In genomic region chr2:88950010-88950409, GRCh38 we compare ENCODE assay signal across 12 cellular contexts.
DNase-seq lines count a peak whose midpoint lies in the region; ATAC-seq and TF ChIP-seq lines count a peak whose summit lies in the region.
"Had no signal": no experiment of that assay in that cellular context is flagged by ENCODE, and none has a peak within 500 bp of the region (broad histone marks: within the 10 kb centered on the region; RNA-seq: fewer than 3 reads in every experiment).

No MANE protein-coding gene starts in this region.

- H3K4me1 ChIP-seq in SK-N-SH (ENCODE audit: control insufficient read depth in 1 of 2, insufficient read depth in 2 of 2, low read depth in 1 of 2, low read length in 1 of 2) (no peaks in the 10 kb centered on the region), MM.1S (ENCODE audit: low read length) (no peaks in the 10 kb centered on the region)
- H3K4me1 ChIP-seq: psoas muscle had no signal

- H3K36me3 Mint-ChIP-seq in progenitor cell of endocrine pancreas (ENCODE audit: insufficient read depth): no peaks in the 10 kb centered on the region

- H4K20me1 ChIP-seq in SK-N-SH (ENCODE audit: insufficient read depth): no peaks in the 10 kb centered on the region
- H4K20me1 ChIP-seq in MM.1S (ENCODE audit: insufficient read depth, low read length): no peaks in the 10 kb centered on the region

- 4% methylated on average over 2 of the region's 2 CpGs for WGBS in SK-N-SH (ENCODE audit: low lambda C conversion rate)

- no peaks in the 10 kb centered on the region for H3K36me3 ChIP-seq in SK-N-SH (replicated peaks in 1 of 2; ENCODE audit: control insufficient read depth in 1 of 2, insufficient read depth in 2 of 2, low read length in 1 of 2)
- no peaks in the 10 kb centered on the region for H3K36me3 ChIP-seq in MM.1S (replicated peaks; ENCODE audit: insufficient read depth, low read length)

- H3K4me3 Mint-ChIP-seq in progenitor cell of endocrine pancreas (ENCODE audit: low read depth): no peak overlapping the region

- H2AFZ ChIP-seq in SK-N-SH (ENCODE audit: low read depth): no peak overlapping the region
- no peak overlapping the region for H2AFZ ChIP-seq in MM.1S (ENCODE audit: low read length)

- H3K4me1 Mint-ChIP-seq in progenitor cell of endocrine pancreas (ENCODE audit: low read depth): no peaks in the 10 kb centered on the region

- no peak overlapping the region for H3K9ac ChIP-seq in SK-N-SH
- H3K9ac ChIP-seq in MM.1S (ENCODE audit: low read length): no peak overlapping the region

- H3K79me2 ChIP-seq in SK-N-SH (ENCODE audit: insufficient read depth) (no peaks in the 10 kb centered on the region), MM.1S (ENCODE audit: low read length) (no peaks in the 10 kb centered on the region)

- DNase-seq in SK-N-SH (no peak), MM.1S (peak; percentile 15), choroid plexus epithelial cell (ENCODE audit: low read depth) (peak; percentile 26), progenitor cell of endocrine pancreas (ENCODE audit: low spot score, unreplicated experiment) (no peak), superior temporal gyrus (ENCODE audit: extremely low spot score) (no peak), medulla oblongata (ENCODE audit: extremely low spot score) (no peak)
- DNase-seq: activated CD4-positive, alpha-beta T cell treated with anti-CD3 and anti-CD28 coated beads, Interleukin-2, amount 50 U/mL, for 48 hours; C1 segment of cervical spinal cord; left cardiac atrium; psoas muscle had no signal

- CTCF ChIA-PET in SK-N-SH (lab: Yijun Ruan, JAX): interaction anchor here (1.0 to 1.4 kb wide), 2 partner anchors 9 to 46 kb away, joined by 3 to 4 read pairs; no protein-coding TSS in a partner anchor

- ATAC-seq in SK-N-SH treated with all-trans-retinoic acid at 6 μM for 48 hours (no peak), GM21786 (IDR thresholded peaks at IDR 0.05; ENCODE audit: unreplicated experiment) (no peak)
- ATAC-seq: left cardiac atrium, psoas muscle had no signal

- POLR2A ChIA-PET in SK-N-SH (lab: Yijun Ruan, JAX): no interaction called here

- H3K4me2 ChIP-seq in SK-N-SH (no peak overlapping the region), MM.1S (ENCODE audit: low read depth, low read length) (no peak overlapping the region)

- no peaks in the 10 kb centered on the region for H3F3A ChIP-seq in SK-N-SH (replicated peaks; ENCODE audit: insufficient read depth)
- H3F3A ChIP-seq in MM.1S (ENCODE audit: insufficient read depth, low read length): no peaks in the 10 kb centered on the region

- H3K27ac ChIP-seq in SK-N-SH (ENCODE audit: low read depth in 2 of 2, low read length in 1 of 2) (no peak overlapping the region), MM.1S (ENCODE audit: low read length) (no peak overlapping the region)
- H3K27ac ChIP-seq: psoas muscle had no signal

- H3K27me3 Mint-ChIP-seq in progenitor cell of endocrine pancreas: peaks cover 8% of the 10 kb centered on the region

- H3K9me3 ChIP-seq in SK-N-SH: no peaks in the 10 kb centered on the region
- no peaks in the 10 kb centered on the region for H3K9me3 ChIP-seq in MM.1S (replicated peaks; ENCODE audit: insufficient read depth, low read length)
- H3K9me3 ChIP-seq: psoas muscle had no signal

- H3K9me2 ChIP-seq in SK-N-SH: no peaks in the 10 kb centered on the region
- no peaks in the 10 kb centered on the region for H3K9me2 ChIP-seq in MM.1S (replicated peaks; ENCODE audit: insufficient read depth, low read length)

- H3K27me3 ChIP-seq in SK-N-SH (ENCODE audit: insufficient read depth) (peaks cover 26% of the 10 kb centered on the region; the same call in 1 of the 2 replicates), MM.1S (replicated peaks; ENCODE audit: insufficient read depth, low read length) (no peaks in the 10 kb centered on the region)

- TF ChIP-seq CTCF in SK-N-SH (IDR thresholded peaks at IDR 0.05) (peak; percentile 46), MM.1S (IDR thresholded peaks at IDR 0.05; ENCODE audit: low read length) (peak; percentile 65), choroid plexus epithelial cell (conservative IDR thresholded peaks at IDR 0.05; ENCODE audit: low read depth, low read length) (peak; percentile 54), progenitor cell of endocrine pancreas (IDR thresholded peaks at IDR 0.05; ENCODE audit: unreplicated experiment) (peak; percentile 16)

- H3K4me3 ChIP-seq in SK-N-SH (ENCODE audit: low read depth in 2 of 2, low read length in 1 of 2): no peak overlapping the region
- H3K4me3 ChIP-seq in MM.1S (ENCODE audit: low read length): no peak overlapping the region
- no peak overlapping the region for H3K4me3 ChIP-seq in choroid plexus epithelial cell (ENCODE audit: low read depth, low read length)
- H3K4me3 ChIP-seq: psoas muscle had no signal

- H3K27ac Mint-ChIP-seq in progenitor cell of endocrine pancreas: no peak overlapping the region

- peak; percentile 11; the same call in 1 of the 2 replicates for TF ChIP-seq RAD21 in SK-N-SH (IDR thresholded peaks at IDR 0.05; ENCODE audit: low read length)

- no peak for TF ChIP-seq EP300 in SK-N-SH (IDR thresholded peaks at IDR 0.05; ENCODE audit: borderline replicate concordance in 1 of 2, low read depth in 1 of 2, low read length in 1 of 2)

- peaks cover 10% of the 10 kb centered on the region for H3K9me3 Mint-ChIP-seq in progenitor cell of endocrine pancreas (ENCODE audit: low read depth)

TF ChIP-seq in SK-N-SH, 30 proteins besides CTCF, POLR2A, EP300 and RAD21:
- no peak for TF ChIP-seq FOXM1 (IDR thresholded peaks at IDR 0.05; ENCODE audit: low read depth)
- no peak for TF ChIP-seq GATA2 (CRISPR knock-in tag; IDR thresholded peaks at IDR 0.05)
- TF ChIP-seq YY1 (IDR thresholded peaks at IDR 0.05; ENCODE audit: low read depth): no peak
- TF ChIP-seq ELF1 (IDR thresholded peaks at IDR 0.05): no peak
- no peak for TF ChIP-seq PBX3 (IDR thresholded peaks at IDR 0.05)

TF ChIP-seq in SK-N-SH treated with all-trans-retinoic acid at 6 μM for 48 hours, 23 proteins besides CTCF, POLR2A, EP300 and RAD21 (continues in another document):
- TF ChIP-seq ZFP3 (CRISPR knock-in tag; IDR thresholded peaks at IDR 0.05) (no peak), ISL1 (CRISPR knock-in tag; IDR thresholded peaks at IDR 0.05) (no peak), CSRNP3 (CRISPR knock-in tag; IDR thresholded peaks at IDR 0.05) (no peak), ZNF565 (CRISPR knock-in tag; conservative IDR thresholded peaks at IDR 0.05; ENCODE audit: low read depth) (no peak), GLIS3 (CRISPR knock-in tag; IDR thresholded peaks at IDR 0.05) (no peak), CREB5 (CRISPR knock-in tag; IDR thresholded peaks at IDR 0.05; ENCODE audit: low read depth) (no peak), TCF4 (CRISPR knock-in tag; IDR thresholded peaks at IDR 0.05; ENCODE audit: borderline replicate concordance) (no peak), PPARA (CRISPR knock-in tag; IDR thresholded peaks at IDR 0.05; ENCODE audit: borderline replicate concordance) (no peak), TOX (CRISPR knock-in tag; IDR thresholded peaks at IDR 0.05; ENCODE audit: borderline replicate concordance) (no peak), ZC3H10 (CRISPR knock-in tag; IDR thresholded peaks at IDR 0.05) (no peak), RARB (CRISPR knock-in tag; IDR thresholded peaks at IDR 0.05) (no peak), ESRRG (CRISPR knock-in tag; IDR thresholded peaks at IDR 0.05) (no peak), BACH2 (CRISPR knock-in tag; IDR thresholded peaks at IDR 0.05; ENCODE audit: borderline replicate concordance) (no peak), PATZ1 (CRISPR knock-in tag; IDR thresholded peaks at IDR 0.05; ENCODE audit: borderline replicate concordance) (no peak), ZNF70 (CRISPR knock-in tag; IDR thresholded peaks at IDR 0.05) (no peak), CSDC2 (CRISPR knock-in tag; IDR thresholded peaks at IDR 0.05) (no peak), ARNTL (CRISPR knock-in tag; IDR thresholded peaks at IDR 0.05; ENCODE audit: borderline replicate concordance, low read depth) (no peak), SNAI2 (CRISPR knock-in tag; IDR thresholded peaks at IDR 0.05) (no peak), ZFP30 (CRISPR knock-in tag; IDR thresholded peaks at IDR 0.05) (no peak)

Comparison
In these comparisons a context has a peak if more than half of its experiments do, and no peak if none do; other contexts are left out.
1. DNase-seq: peak in MM.1S (single experiment) and choroid plexus epithelial cell (single experiment); none in SK-N-SH (single experiment), progenitor cell of endocrine pancreas (single experiment), superior temporal gyrus (single experiment) and medulla oblongata (single experiment).
2. Peak in every context shown above with its lines, with median percentiles within 50 percentile points of each other: CTCF ChIP-seq.